2 cellular contexts compared by ENCODE assay signal in the genomic region with DNA sequence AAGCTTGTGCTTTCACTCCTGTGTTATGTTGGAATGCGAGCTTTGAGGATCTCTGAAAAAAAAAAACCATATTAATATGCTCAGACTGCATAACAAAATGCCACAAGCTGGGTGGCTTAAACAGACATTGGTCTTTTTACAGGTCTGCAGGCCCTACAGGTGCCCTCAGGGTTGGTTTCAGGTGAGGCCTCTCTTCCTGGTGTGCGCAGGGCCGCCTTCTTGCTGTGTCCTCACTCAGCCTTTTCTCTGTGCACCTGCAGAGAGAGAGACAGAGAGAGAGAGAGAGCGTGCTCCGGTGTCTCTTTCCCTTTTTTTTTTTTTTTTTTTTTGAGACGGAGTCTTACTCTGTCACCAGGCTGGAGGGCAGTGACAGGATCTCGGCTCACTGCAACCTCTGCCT.
TF ChIP-seq lines count a peak whose summit lies in the region.

No MANE protein-coding gene starts in this region.

TF ChIP-seq in HepG2, 621 proteins besides CTCF, POLR2A, EP300 and RAD21 (continued from another document):
- no peak for TF ChIP-seq ZNF772 (CRISPR knock-in tag; IDR thresholded peaks at IDR 0.05)

TF ChIP-seq in WTC11, 78 proteins besides CTCF, POLR2A, EP300 and RAD21 (continued from another document):
- TF ChIP-seq ZNF423 (CRISPR knock-in tag; IDR thresholded peaks at IDR 0.05) = peak; percentile 63; the same call in 1 of the 2 replicates
TF ChIP-seq in WTC11: peak in this region for 1.
